ENCODE assay signal across 8 cellular contexts in the genomic region with DNA sequence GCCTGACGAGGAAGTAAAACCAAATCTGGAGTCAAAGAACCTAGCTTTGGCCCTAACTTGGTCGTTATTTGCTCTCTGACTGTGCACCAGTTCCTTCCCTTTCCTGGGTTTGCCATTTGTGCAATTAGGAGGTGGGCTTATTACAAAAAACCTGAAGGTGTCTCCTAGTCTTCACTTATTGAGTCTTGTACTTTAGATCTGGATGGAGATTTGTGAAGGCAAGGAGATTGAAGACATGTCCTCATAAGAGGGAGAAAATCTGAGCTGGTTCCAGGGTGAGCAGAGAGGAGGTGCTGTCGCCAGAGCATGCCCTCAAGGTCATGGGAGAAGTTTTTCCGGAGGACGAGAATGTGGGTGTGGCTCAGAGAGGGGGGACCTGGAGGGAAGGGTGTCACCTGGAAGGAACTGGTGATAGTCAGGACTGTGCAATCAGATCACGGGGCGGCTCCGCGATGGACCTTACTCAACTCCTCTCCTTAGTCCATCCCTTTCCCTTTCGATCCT.
DNase-seq lines count a peak whose midpoint lies in the region; ATAC-seq and TF ChIP-seq lines count a peak whose summit lies in the region.

No MANE protein-coding gene starts in this region.

- H3K4me1 ChIP-seq in OCI-LY1 (ENCODE audit: insufficient read depth, low read length, severe bottlenecking) (peaks cover 31% of the 10 kb centered on the region), rectal smooth muscle tissue (ENCODE audit: control insufficient read depth, insufficient read depth, low read length) (peaks cover 15% of the 10 kb centered on the region)

- no peak for ATAC-seq in GM18511 (IDR thresholded peaks at IDR 0.05; ENCODE audit: unreplicated experiment)

- H3K4me2 ChIP-seq in OCI-LY1 (ENCODE audit: low read length) = peak overlapping the region; percentile 68

- no peaks in the 10 kb centered on the region for H3F3A ChIP-seq in OCI-LY1 (ENCODE audit: insufficient read depth, low read length)

- H3K9ac ChIP-seq in OCI-LY1 (ENCODE audit: low read length) = peak overlapping the region; percentile 2; the same call in 1 of the 2 replicates
- peak overlapping the region; percentile 45 for H3K9ac ChIP-seq in rectal smooth muscle tissue (ENCODE audit: low read length)

- H3K4me3 ChIP-seq in GM12875 (ENCODE audit: low read depth, low read length) = peak overlapping the region; percentile 67
- peak overlapping the region; percentile 61 for H3K4me3 ChIP-seq in OCI-LY1 (ENCODE audit: low read depth, low read length, poor library complexity, severe bottlenecking)
- peak overlapping the region; percentile 13 for H3K4me3 ChIP-seq in epithelial cell of esophagus (ENCODE audit: low read length)
- peak overlapping the region; percentile 60 for H3K4me3 ChIP-seq in rectal smooth muscle tissue (ENCODE audit: low read length)

- no peaks in the 10 kb centered on the region for H3K79me2 ChIP-seq in OCI-LY1 (ENCODE audit: insufficient read depth, low read length)

- TF ChIP-seq CTCF in GM12875 (IDR thresholded peaks at IDR 0.05; ENCODE audit: borderline replicate concordance, insufficient read depth, low read depth, low read length) = no peak
- no peak for TF ChIP-seq CTCF in OCI-LY1 (IDR thresholded peaks at IDR 0.05; ENCODE audit: low read length)
- peak; percentile 21 for TF ChIP-seq CTCF in epithelial cell of esophagus (IDR thresholded peaks at IDR 0.05; ENCODE audit: insufficient read depth, low read depth, low read length, missing control alignments)

- H3K27ac ChIP-seq in OCI-LY1 (ENCODE audit: low read depth, low read length, poor library complexity, severe bottlenecking) (no peak overlapping the region), rectal smooth muscle tissue (ENCODE audit: low read depth, low read length) (peak overlapping the region; percentile 83)

- H2AFZ ChIP-seq in OCI-LY1 (ENCODE audit: low read length) = no peak overlapping the region

- H3K27me3 ChIP-seq in OCI-LY1 (ENCODE audit: insufficient read depth, low read length) (no peaks in the 10 kb centered on the region), rectal smooth muscle tissue (ENCODE audit: control insufficient read depth, insufficient read depth, low read length) (no peaks in the 10 kb centered on the region)

- H3K9me2 ChIP-seq in OCI-LY1 (ENCODE audit: low read depth, low read length) = no peaks in the 10 kb centered on the region

- H3K9me3 ChIP-seq in OCI-LY1 (ENCODE audit: low read length) = no peaks in the 10 kb centered on the region

- no peaks in the 10 kb centered on the region for H4K20me1 ChIP-seq in OCI-LY1 (ENCODE audit: insufficient read depth, low read length)

- DNase-seq in epithelial cell of esophagus (ENCODE audit: low read depth) = no peak
- DNase-seq in NCI-H187 (lab: John Stamatoyannopoulos, UW) = no peak
- DNase-seq in NCI-H2029 (lab: John Stamatoyannopoulos, UW) = no peak
- no peak for DNase-seq in NCI-H1694 treated with DMSO at 0.1 percent for 48 hours (lab: John Stamatoyannopoulos, UW)

- H3K36me3 ChIP-seq in OCI-LY1 (ENCODE audit: insufficient read depth, low read length) (no peaks in the 10 kb centered on the region), rectal smooth muscle tissue (ENCODE audit: control insufficient read depth, insufficient read depth, low read length) (no peaks in the 10 kb centered on the region)

Comparison
In these comparisons a context has a peak if more than half of its experiments do, and no peak if none do; other contexts are left out.
1. H3K4me3 ChIP-seq: peak in every context shown above with its lines; median percentile 67 in GM12875; 61 in OCI-LY1; 60 in rectal smooth muscle tissue; 13 in epithelial cell of esophagus.